33 cellular contexts compared by ENCODE assay signal in genomic region chr2:134479696-134480330, GRCh38.
"Had no signal": no experiment of that assay in that cellular context is flagged by ENCODE, and none has a peak within 500 bp of the region (broad histone marks: within the 10 kb centered on the region; RNA-seq: fewer than 3 reads in every experiment).

No MANE protein-coding gene starts in this region.

- H3K9ac ChIP-seq: KMS-11 had no signal

- H3K27ac Mint-ChIP-seq: activated CD4-positive, alpha-beta T cell treated with anti-CD3 and anti-CD28 coated beads, Interleukin-2, amount 10 ng/mL, durations not matched to agents 24 days and 14 days; activated CD8-positive, alpha-beta T cell treated with anti-CD3 and anti-CD28 coated beads, Interleukin-2, amount 10 ng/mL, durations not matched to agents 7 days and 5 days; activated naive CD8-positive, alpha-beta T cell treated with anti-CD3 and anti-CD28 coated beads for 36 hours had no signal

- H3K9me3 Mint-ChIP-seq: activated CD4-positive, alpha-beta T cell treated with anti-CD3 and anti-CD28 coated beads, Interleukin-2, amount 10 ng/mL, durations not matched to agents 24 days and 14 days; activated naive CD8-positive, alpha-beta T cell treated with anti-CD3 and anti-CD28 coated beads for 36 hours; central memory CD8-positive, alpha-beta T cell had no signal

- H3K4me1 Mint-ChIP-seq: activated CD4-positive, alpha-beta T cell treated with anti-CD3 and anti-CD28 coated beads, Interleukin-2, amount 10 ng/mL, durations not matched to agents 24 days and 14 days; activated naive CD8-positive, alpha-beta T cell treated with anti-CD3 and anti-CD28 coated beads for 36 hours; central memory CD8-positive, alpha-beta T cell had no signal

- DNase-seq: activated CD4-positive, alpha-beta T cell treated with anti-CD3 and anti-CD28 coated beads for 1 hour; activated CD4-positive, alpha-beta T cell treated with anti-CD3 and anti-CD28 coated beads, Interleukin-2, amount 10 ng/mL, durations not matched to agents 24 days and 14 days; activated CD4-positive, alpha-beta T cell treated with anti-CD3 and anti-CD28 coated beads, Interleukin-2, amount 50 U/mL, for 4 hours; activated CD4-positive, CD25-positive, alpha-beta regulatory T cell; activated CD8-positive, alpha-beta memory T cell treated with anti-CD3 and anti-CD28 coated beads, Interleukin-2, amount 50 U/mL, for 48 hours; activated CD8-positive, alpha-beta T cell treated with anti-CD3 and anti-CD28 coated beads, Interleukin-2, amount 10 ng/mL, durations not matched to agents 7 days and 5 days; activated effector memory CD4-positive, alpha-beta T cell treated with Interleukin-2 at 50 U/mL for 16 hours; activated naive CD4-positive, alpha-beta T cell; activated naive CD4-positive, alpha-beta T cell treated with anti-CD3 and anti-CD28 coated beads, Interleukin-2, amount 50 U/mL, for 16 hours; activated naive CD8-positive, alpha-beta T cell treated with anti-CD3 and anti-CD28 coated beads for 36 hours; activated T-cell treated with anti-CD3 and anti-CD28 coated beads, Interleukin-2, amount 50 U/mL, for 48 hours; amniotic stem cell; aorta; brain microvascular endothelial cell; MM.1S; MV-4-11; NCI-H1092; NCI-H1436 treated with DMSO at 0.1 percent for 48 hours; NCI-H1694 treated with DMSO at 0.1 percent for 48 hours; NCI-H2029; NCI-H510A; NCI-H526; NCI-H748 treated with DMSO at 0.1 percent for 48 hours; NK-92 treated with Interleukin-12 subunit alpha and Interleukin-12 subunit beta, amount 100 ng/mL, for 24 hours; PC-3; Peyer's patch; RPMI8226; SW 1271; T-helper 1 cell; T1000; WERI-Rb-1 had no signal

- H3K4me2 ChIP-seq: KMS-11 had no signal

- H3K9me3 ChIP-seq: Peyer's patch had no signal

- H3K27me3 ChIP-seq: brain microvascular endothelial cell, Peyer's patch had no signal

- H3K36me3 ChIP-seq: brain microvascular endothelial cell, Peyer's patch, WERI-Rb-1 had no signal

- H3K4me1 ChIP-seq: Peyer's patch had no signal

- H3K36me3 Mint-ChIP-seq: activated naive CD8-positive, alpha-beta T cell treated with anti-CD3 and anti-CD28 coated beads for 36 hours had no signal

- H3K4me3 Mint-ChIP-seq: activated CD4-positive, alpha-beta T cell treated with anti-CD3 and anti-CD28 coated beads, Interleukin-2, amount 10 ng/mL, durations not matched to agents 24 days and 14 days; activated CD8-positive, alpha-beta T cell treated with anti-CD3 and anti-CD28 coated beads, Interleukin-2, amount 10 ng/mL, durations not matched to agents 7 days and 5 days; activated naive CD8-positive, alpha-beta T cell treated with anti-CD3 and anti-CD28 coated beads for 36 hours; central memory CD8-positive, alpha-beta T cell had no signal

- H3K4me3 ChIP-seq: Peyer's patch had no signal

- H3K27ac ChIP-seq: brain microvascular endothelial cell, KMS-11, Peyer's patch, WERI-Rb-1 had no signal

- ATAC-seq: activated CD8-positive, alpha-beta T cell treated with anti-CD3 and anti-CD28 coated beads, Interleukin-2, amount 10 ng/mL, durations not matched to agents 7 days and 5 days; PC-3 had no signal
